In the genomic region with DNA sequence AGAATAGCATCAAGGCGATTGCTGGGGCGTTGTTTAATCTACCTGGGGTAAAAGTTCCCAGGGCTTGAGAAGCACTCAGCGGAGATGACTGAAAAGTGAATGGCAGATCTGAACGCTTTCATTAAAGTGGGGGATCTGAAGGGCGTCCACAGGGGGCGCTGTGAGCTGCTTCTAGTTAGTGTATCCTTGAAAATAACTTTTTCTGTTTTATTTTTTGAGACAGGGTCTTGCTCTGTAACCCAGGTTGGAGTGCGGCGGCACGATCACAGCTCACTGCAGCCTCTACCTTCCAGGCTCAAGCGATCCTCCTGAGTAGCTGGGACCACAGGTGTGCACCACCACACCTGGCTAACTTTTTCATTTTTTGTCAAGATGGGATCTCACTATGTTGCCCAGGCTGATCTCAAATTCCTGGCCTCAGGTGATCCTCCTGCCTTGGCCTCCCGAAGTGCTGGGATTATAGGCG, we compare ENCODE assay signal across 10 cellular contexts.
DNase-seq lines count a peak whose midpoint lies in the region; TF ChIP-seq lines count a peak whose summit lies in the region.
"Had no signal": no experiment of that assay in that cellular context is flagged by ENCODE, and none has a peak within 500 bp of the region (broad histone marks: within the 10 kb centered on the region; RNA-seq: fewer than 3 reads in every experiment).

No MANE protein-coding gene starts in this region.

- TF ChIP-seq EP300 in sigmoid colon (IDR thresholded peaks at IDR 0.05), result no peak

- H3K9me3 ChIP-seq in breast epithelium, result no peaks in the 10 kb centered on the region
- H3K9me3 ChIP-seq in sigmoid colon, result no peaks in the 10 kb centered on the region
- H3K9me3 ChIP-seq: right lobe of liver had no signal

- H3K27ac ChIP-seq in breast epithelium (no peak overlapping the region), sigmoid colon (no peak overlapping the region)
- H3K27ac ChIP-seq: right lobe of liver had no signal

- H3K4me3 ChIP-seq in NB4 (ENCODE audit: low read depth, low read length) (no peak overlapping the region), breast epithelium (no peak overlapping the region), sigmoid colon (no peak overlapping the region)
- H3K4me3 ChIP-seq: right lobe of liver had no signal

- DNase-seq in NCI-H146 (lab: John Stamatoyannopoulos, UW) (peak; percentile 4), NCI-H146 treated with DMSO at 0.1 percent for 48 hours (lab: John Stamatoyannopoulos, UW; ENCODE audit: unreplicated experiment) (no peak), NB4 (ENCODE audit: low read depth) (peak; percentile 54), breast epithelium (ENCODE audit: low spot score in 2 of 2) (no peak), sigmoid colon (peak; percentile 45), NCI-H1436 treated with DMSO at 0.1 percent for 48 hours (lab: John Stamatoyannopoulos, UW) (no peak), NCI-H2171 treated with DMSO at 0.1 percent for 48 hours (lab: John Stamatoyannopoulos, UW) (no peak), NCI-H345 treated with DMSO at 0.1 percent for 48 hours (lab: John Stamatoyannopoulos, UW; ENCODE audit: unreplicated experiment) (no peak)
- DNase-seq: NCI-H1048 had no signal

- 93 to 96% methylated on average over 12 of the region's 12 CpGs for WGBS in sigmoid colon, 2 donors

- no peaks in the 10 kb centered on the region for H3K27me3 ChIP-seq in breast epithelium
- H3K27me3 ChIP-seq in sigmoid colon, result no peaks in the 10 kb centered on the region
- H3K27me3 ChIP-seq: right lobe of liver had no signal

- intact Hi-C loops in breast epithelium (cut with DNase I; ENCODE audit: low total_unique reads), result no loop called here
- intact Hi-C loops in sigmoid colon (cut with DNase I), result no loop called here

- no peak for TF ChIP-seq POLR2A in NB4 (IDR thresholded peaks at IDR 0.05; ENCODE audit: extremely low read depth, insufficient read length)
- no peak for TF ChIP-seq POLR2A in breast epithelium (IDR thresholded peaks at IDR 0.05)
- TF ChIP-seq POLR2A in sigmoid colon (IDR thresholded peaks at IDR 0.05), result no peak

- H3K36me3 ChIP-seq in breast epithelium, result no peaks in the 10 kb centered on the region
- peaks cover 4 to 54% (median 30%) of the 10 kb centered on the region in 4 donors for H3K36me3 ChIP-seq in sigmoid colon

- H3K4me1 ChIP-seq in breast epithelium (no peaks in the 10 kb centered on the region), sigmoid colon (no peaks in the 10 kb centered on the region)
- H3K4me1 ChIP-seq: right lobe of liver had no signal

- peak; percentile 58 for TF ChIP-seq CTCF in NB4 (IDR thresholded peaks at IDR 0.05; ENCODE audit: low read depth, low read length)
- TF ChIP-seq CTCF in breast epithelium (IDR thresholded peaks at IDR 0.05), result peak in 2 of 3 donors; percentile 12 to 21
- TF ChIP-seq CTCF in sigmoid colon (IDR thresholded peaks at IDR 0.05), result peak in 2 of 4 experiments; percentile 18 to 40

Comparison
In these comparisons a context has a peak if more than half of its experiments do, and no peak if none do; other contexts are left out.
1. DNase-seq: peak in NCI-H146 (single experiment), NB4 (single experiment) and sigmoid colon (single experiment); none in NCI-H146 treated with DMSO at 0.1 percent for 48 hours (single experiment), breast epithelium (0 of 2), NCI-H1436 treated with DMSO at 0.1 percent for 48 hours (single experiment), NCI-H2171 treated with DMSO at 0.1 percent for 48 hours (single experiment) and NCI-H345 treated with DMSO at 0.1 percent for 48 hours (single experiment).